ENCODE assay signal across 11 cellular contexts in genomic region chr14:28661171-28661772, GRCh38.
A peak's percentile ranks its signal among the peaks of the same experiment; 100 is the strongest.
DNase-seq lines count a peak whose midpoint lies in the region; ATAC-seq and TF ChIP-seq lines count a peak whose summit lies in the region.
"Had no signal": no experiment of that assay in that cellular context is flagged by ENCODE, and none has a peak within 500 bp of the region (broad histone marks: within the 10 kb centered on the region; RNA-seq: fewer than 3 reads in every experiment).

No MANE protein-coding gene starts in this region.

- TF ChIP-seq POLR2A in body of pancreas (IDR thresholded peaks at IDR 0.05): no peak

- no peak overlapping the region for H3K27ac Mint-ChIP-seq in CD8-positive, alpha-beta memory T cell

- H3K27me3 Mint-ChIP-seq in CD8-positive, alpha-beta memory T cell: no peaks in the 10 kb centered on the region

- 18 to 31% methylated on average over 5 of the region's 5 CpGs for WGBS in body of pancreas, 2 donors

- peaks cover 0 to 37% (median 10%) of the 10 kb centered on the region in 5 donors for H3K9me3 Mint-ChIP-seq in CD8-positive, alpha-beta memory T cell

- H3K36me3 ChIP-seq in brain microvascular endothelial cell (replicated peaks) (no peaks in the 10 kb centered on the region), iPS-20b (ENCODE audit: insufficient read depth, low read depth, low read length) (no peaks in the 10 kb centered on the region), body of pancreas (replicated peaks in 1 of 2; ENCODE audit: insufficient read depth in 1 of 2, low read depth in 2 of 2) (no peaks in the 10 kb centered on the region)
- H3K36me3 ChIP-seq in CD8-positive, alpha-beta memory T cell (ENCODE audit: insufficient read depth, low read length): no peaks in the 10 kb centered on the region

- peak; percentile 56 for DNase-seq in A172 (ENCODE audit: low spot score)
- DNase-seq in HT1080 (ENCODE audit: low read depth): peak; percentile 91
- DNase-seq in brain microvascular endothelial cell: peak; percentile 59
- no peak for DNase-seq in CD8-positive, alpha-beta memory T cell
- DNase-seq in body of pancreas: no peak
- DNase-seq: caudate nucleus, NCI-H2029 treated with DMSO at 0.1 percent for 48 hours, OCI-M1 had no signal

- H3K9ac ChIP-seq in iPS-20b (ENCODE audit: low read depth, low read length): peak overlapping the region; percentile 55

- in situ Hi-C loops in brain microvascular endothelial cell (cut with HindIII; ENCODE audit: low pct_ligation_motif_present, low sequenced_read_pairs): no loop called here

- CTCF ChIA-PET in CD8-positive, alpha-beta memory T cell (lab: Charles Lee): no interaction called here

- peak overlapping the region; percentile 15 for H3K27ac ChIP-seq in brain microvascular endothelial cell
- H3K27ac ChIP-seq in iPS-20b (ENCODE audit: low read length): peak overlapping the region; percentile 49
- no peak overlapping the region for H3K27ac ChIP-seq in CD8-positive, alpha-beta memory T cell (ENCODE audit: low read depth, low read length)
- no peak overlapping the region for H3K27ac ChIP-seq in body of pancreas

- H3K4me1 ChIP-seq in iPS-20b (ENCODE audit: insufficient read depth, low read length): peaks cover 10% of the 10 kb centered on the region
- no peaks in the 10 kb centered on the region for H3K4me1 ChIP-seq in CD8-positive, alpha-beta memory T cell (ENCODE audit: insufficient read depth, low read length)
- H3K4me1 ChIP-seq in body of pancreas: no peaks in the 10 kb centered on the region

- ATAC-seq in GM18517 (IDR thresholded peaks at IDR 0.05; ENCODE audit: unreplicated experiment) (no peak), HG02571 (IDR thresholded peaks at IDR 0.05; ENCODE audit: unreplicated experiment) (no peak), body of pancreas (no peak)

- POLR2A ChIA-PET in CD8-positive, alpha-beta memory T cell (lab: Charles Lee): no interaction called here

- H3K4me3 Mint-ChIP-seq in CD8-positive, alpha-beta memory T cell: no peak overlapping the region

- H3K4me3 ChIP-seq in brain microvascular endothelial cell (ENCODE audit: low read depth, low read length) (no peak overlapping the region), iPS-20b (ENCODE audit: low read length) (peak overlapping the region; percentile 36), body of pancreas (no peak overlapping the region)
- H3K4me3 ChIP-seq in CD8-positive, alpha-beta memory T cell (ENCODE audit: low read length): no peak overlapping the region

- no peaks in the 10 kb centered on the region for H3K4me1 Mint-ChIP-seq in CD8-positive, alpha-beta memory T cell

- H3K9me3 ChIP-seq in iPS-20b (ENCODE audit: insufficient read depth, low read depth, low read length) (no peaks in the 10 kb centered on the region), body of pancreas (no peaks in the 10 kb centered on the region)
- no peaks in the 10 kb centered on the region for H3K9me3 ChIP-seq in CD8-positive, alpha-beta memory T cell (ENCODE audit: low read length)

- H3K27me3 ChIP-seq in brain microvascular endothelial cell (replicated peaks) (no peaks in the 10 kb centered on the region), iPS-20b (ENCODE audit: insufficient read depth, low read length) (no peaks in the 10 kb centered on the region), body of pancreas (no peaks in the 10 kb centered on the region)
- H3K27me3 ChIP-seq in CD8-positive, alpha-beta memory T cell (ENCODE audit: insufficient read depth, low read length, poor library complexity, severe bottlenecking): no peaks in the 10 kb centered on the region

- H3K36me3 Mint-ChIP-seq in CD8-positive, alpha-beta memory T cell: no peaks in the 10 kb centered on the region

- TF ChIP-seq CTCF in brain microvascular endothelial cell (IDR thresholded peaks at IDR 0.05; ENCODE audit: low read depth, low read length, missing control alignments): no peak
- no peak for TF ChIP-seq CTCF in body of pancreas (IDR thresholded peaks at IDR 0.05)

- intact Hi-C loops in body of pancreas (cut with DNase I): no loop called here

Comparison
In these comparisons a context has a peak if more than half of its experiments do, and no peak if none do; other contexts are left out.
1. DNase-seq: peak in A172 (single experiment), HT1080 (single experiment) and brain microvascular endothelial cell (single experiment); none in CD8-positive, alpha-beta memory T cell (0 of 5) and body of pancreas (0 of 4).
2. H3K27ac ChIP-seq: peak in brain microvascular endothelial cell (single experiment) and iPS-20b (single experiment); none in CD8-positive, alpha-beta memory T cell (single experiment) and body of pancreas (0 of 4).